Comparison of ENCODE assay signal across 8 cellular contexts in the genomic region with DNA sequence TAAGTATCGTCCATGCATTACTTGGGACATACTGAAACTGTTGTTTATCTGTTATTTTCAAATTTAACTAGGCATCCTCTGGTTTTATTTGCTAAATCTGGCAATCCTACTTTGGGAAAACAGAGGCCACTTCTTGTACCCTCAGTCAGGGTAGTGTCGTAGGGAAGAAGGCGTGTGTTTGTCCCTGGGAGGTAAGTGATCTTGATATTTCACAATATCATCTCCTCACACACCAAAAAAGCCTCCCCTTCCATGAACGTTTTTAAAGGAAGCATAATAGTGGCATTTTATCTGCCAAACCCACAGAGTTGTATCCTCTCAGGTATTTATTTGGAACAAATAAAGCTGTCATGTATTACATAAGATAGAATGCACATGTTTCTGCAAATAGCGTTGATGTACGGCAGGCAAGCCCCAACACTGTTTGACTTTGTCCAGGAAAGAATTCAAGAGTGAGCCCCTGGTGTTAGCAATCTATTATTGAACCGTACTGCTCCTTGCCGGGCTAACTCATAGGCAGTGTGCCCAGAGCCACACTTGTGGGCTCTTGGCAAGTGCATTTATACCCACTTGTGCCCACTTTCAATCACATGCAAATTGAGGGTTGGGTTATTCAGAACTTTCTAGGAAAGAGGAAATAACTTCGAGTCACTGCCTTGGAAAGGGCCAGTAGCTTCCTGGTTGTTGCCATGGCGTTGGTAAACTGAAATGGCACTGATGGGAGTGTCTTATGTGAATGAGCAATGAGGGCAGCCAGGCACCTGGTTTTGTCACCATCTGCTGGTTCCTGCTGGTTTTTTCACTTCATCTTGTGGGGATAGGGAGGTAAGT.
DNase-seq lines count a peak whose midpoint lies in the region; ATAC-seq and TF ChIP-seq lines count a peak whose summit lies in the region.

No MANE protein-coding gene starts in this region.

- peak overlapping the region in 5 of 7 donors; percentile 5 to 76 (median 40) for H3K27ac Mint-ChIP-seq in CD14-positive monocyte
- H3K27ac Mint-ChIP-seq in activated T-helper 17 cell treated with anti-CD3 and anti-CD28 coated beads, Interleukin-2, amount 50 U/mL, for 72 hours: no peak overlapping the region

- peaks cover 35% of the 10 kb centered on the region for H3K4me1 Mint-ChIP-seq in CD14-positive monocyte
- H3K4me1 Mint-ChIP-seq in activated T-helper 17 cell treated with anti-CD3 and anti-CD28 coated beads, Interleukin-2, amount 50 U/mL, for 72 hours: peaks cover 5% of the 10 kb centered on the region

- peak; percentile 44 for TF ChIP-seq CTCF in CD14-positive monocyte (IDR thresholded peaks at IDR 0.05)

- H3K36me3 Mint-ChIP-seq in CD14-positive monocyte: no peaks in the 10 kb centered on the region
- H3K36me3 Mint-ChIP-seq in activated T-helper 17 cell treated with anti-CD3 and anti-CD28 coated beads, Interleukin-2, amount 50 U/mL, for 72 hours (ENCODE audit: low read depth): no peaks in the 10 kb centered on the region

- peak; percentile 72 for ATAC-seq in GM19397 (IDR thresholded peaks at IDR 0.05; ENCODE audit: unreplicated experiment)
- ATAC-seq in activated T-helper 17 cell treated with anti-CD3 and anti-CD28 coated beads, Interleukin-2, amount 50 U/mL, for 72 hours (replicated peaks): peak; percentile 54

- DNase-seq in CD14-positive monocyte (ENCODE audit: low spot score): peak; percentile 75
- peak; percentile 85 for DNase-seq in KBM-7
- peak; percentile 49 for DNase-seq in myocyte (ENCODE audit: low read depth)
- DNase-seq in GM19240 (ENCODE audit: insufficient read length, low spot score): no peak
- DNase-seq in OCI-M2 (lab: John Stamatoyannopoulos, UW; ENCODE audit: unreplicated experiment): no peak
- DNase-seq in NCI-H128 (lab: John Stamatoyannopoulos, UW; ENCODE audit: unreplicated experiment): no peak

- H3K9me3 Mint-ChIP-seq in CD14-positive monocyte: peaks cover 0 to 5% (median 0%) of the 10 kb centered on the region in 7 donors
- H3K9me3 Mint-ChIP-seq in activated T-helper 17 cell treated with anti-CD3 and anti-CD28 coated beads, Interleukin-2, amount 50 U/mL, for 72 hours: peaks cover 4% of the 10 kb centered on the region

- intact Hi-C loops in CD14-positive monocyte (cut with micrococcal nuclease): no loop called here

- peak overlapping the region in 1 of 2 donors; percentile 30 for H3K4me3 Mint-ChIP-seq in CD14-positive monocyte
- peak overlapping the region; percentile 57 for H3K4me3 Mint-ChIP-seq in activated T-helper 17 cell treated with anti-CD3 and anti-CD28 coated beads, Interleukin-2, amount 50 U/mL, for 72 hours

- H3K27me3 Mint-ChIP-seq in CD14-positive monocyte (ENCODE audit: low read depth in 3 of 3): peaks cover 2 to 4% (median 3%) of the 10 kb centered on the region in 3 donors
- no peaks in the 10 kb centered on the region for H3K27me3 Mint-ChIP-seq in activated T-helper 17 cell treated with anti-CD3 and anti-CD28 coated beads, Interleukin-2, amount 50 U/mL, for 72 hours

- in situ Hi-C loops in KBM-7 (cut with MboI; ENCODE audit: low pct_unique_long_range_greater_than_20kb, low sequenced_read_pairs): no loop called here

Comparison
In these comparisons a context has a peak if more than half of its experiments do, and no peak if none do; other contexts are left out.
1. DNase-seq: peak in CD14-positive monocyte (single experiment), KBM-7 (single experiment) and myocyte (single experiment); none in GM19240 (single experiment), OCI-M2 (single experiment) and NCI-H128 (single experiment).